In the genomic region with DNA sequence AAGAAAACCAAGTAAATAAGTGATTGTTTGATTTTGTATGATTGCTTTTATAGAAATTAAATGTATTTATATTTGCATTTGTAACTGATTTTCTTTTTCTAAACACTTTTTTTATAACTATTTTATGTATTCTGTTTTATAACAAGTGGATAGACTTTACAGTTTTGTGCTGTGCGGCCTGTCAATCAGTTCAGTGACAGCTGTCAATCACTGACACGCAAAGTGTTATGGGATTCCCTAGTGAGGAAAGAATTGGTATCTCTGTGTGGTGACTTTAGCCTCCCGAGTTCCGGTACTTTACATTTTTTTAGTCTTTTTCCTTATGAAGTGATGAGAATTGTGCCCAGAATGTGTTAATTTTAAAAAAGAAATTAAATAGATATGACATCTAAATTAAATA, we compare ENCODE assay signal across 34 cellular contexts. TPM values are rescaled to one million over a fixed set of nuclear protein-coding genes. Genes with fewer than 3 reads are reported as not detected.
"Had no signal": no experiment of that assay in that cellular context is flagged by ENCODE, and none has a peak within 500 bp of the region (broad histone marks: within the 10 kb centered on the region; RNA-seq: fewer than 3 reads in every experiment).

No MANE protein-coding gene starts in this region.

- ATAC-seq: effector memory CD8-positive, alpha-beta T cell; esophagus mucosa; gastrocnemius medialis; heart right ventricle; left cardiac atrium; left lung; left ventricle myocardium superior; lower lobe of right lung; mucosa of descending colon had no signal

- H3K9me3 Mint-ChIP-seq: dendritic cell treated with granulocyte-macrophage colony-stimulating factor and Interleukin-4, amounts not matched to agents 40 ng/mL and 50 ng/mL, for 4 days; effector memory CD8-positive, alpha-beta T cell; endodermal cell; mesothelial cell of epicardium; naive B cell had no signal

- H3K27me3 ChIP-seq: esophagus squamous epithelium, gastrocnemius medialis, heart right ventricle, left lung had no signal

- H3K4me1 ChIP-seq: esophagus squamous epithelium, gastrocnemius medialis, heart right ventricle, left lung, lower lobe of right lung had no signal

- H3K27ac Mint-ChIP-seq: dendritic cell treated with granulocyte-macrophage colony-stimulating factor and Interleukin-4, amounts not matched to agents 40 ng/mL and 50 ng/mL, for 4 days; effector memory CD8-positive, alpha-beta T cell; endodermal cell; mesothelial cell of epicardium had no signal

- H3K4me3 ChIP-seq: esophagus squamous epithelium, gastrocnemius medialis, heart right ventricle, left lung, lower lobe of right lung, mucosa of descending colon had no signal

- H3K4me3 Mint-ChIP-seq: dendritic cell treated with granulocyte-macrophage colony-stimulating factor and Interleukin-4, amounts not matched to agents 40 ng/mL and 50 ng/mL, for 4 days; effector memory CD8-positive, alpha-beta T cell; endodermal cell; mesothelial cell of epicardium; naive B cell had no signal

- H3K27ac ChIP-seq: epithelial cell of prostate, esophagus squamous epithelium, gastrocnemius medialis, heart right ventricle, left lung, lower lobe of right lung had no signal

- DNase-seq: cortex of kidney; effector CD8-positive, alpha-beta T cell; effector memory CD8-positive, alpha-beta T cell; endodermal cell; erythroblast; esophagus squamous epithelium; foreskin fibroblast; foreskin melanocyte; gastrocnemius medialis; glutamatergic neuron; head of caudate nucleus; heart right ventricle; hippocampal formation; left cardiac atrium; left lung; left ventricle myocardium superior; lower lobe of right lung; mesenchymal stem cell; mucosa of descending colon; naive B cell had no signal

- H3K27me3 Mint-ChIP-seq: dendritic cell treated with granulocyte-macrophage colony-stimulating factor and Interleukin-4, amounts not matched to agents 40 ng/mL and 50 ng/mL, for 4 days; effector memory CD8-positive, alpha-beta T cell; naive B cell had no signal

- H3K9me3 ChIP-seq: esophagus squamous epithelium, gastrocnemius medialis, heart right ventricle, left lung, lower lobe of right lung, mucosa of descending colon had no signal

- H3K4me1 Mint-ChIP-seq: mesothelial cell of epicardium had no signal

- FAIRE-seq: endometrium, islet of Langerhans, keratinocyte had no signal

RNA-seq across cellular contexts. Expression of gene GPR151, which starts 16.3 kb away (rescaled TPM):
- total RNA-seq: dermis microvascular lymphatic vessel endothelial cell, esophagus mucosa, esophagus squamous epithelium, gastrocnemius medialis, glomerular endothelial cell, heart right ventricle, kidney epithelial cell, left cardiac atrium, left lung, left ventricle myocardium superior, lower leg skin, lower lobe of right lung, lung microvascular endothelial cell, mesenteric fat pad, mesothelial cell of epicardium, mucosa of descending colon, myocyte had no signal
- polyA plus RNA-seq: heart right ventricle, keratinocyte had no signal
